In the genomic region with DNA sequence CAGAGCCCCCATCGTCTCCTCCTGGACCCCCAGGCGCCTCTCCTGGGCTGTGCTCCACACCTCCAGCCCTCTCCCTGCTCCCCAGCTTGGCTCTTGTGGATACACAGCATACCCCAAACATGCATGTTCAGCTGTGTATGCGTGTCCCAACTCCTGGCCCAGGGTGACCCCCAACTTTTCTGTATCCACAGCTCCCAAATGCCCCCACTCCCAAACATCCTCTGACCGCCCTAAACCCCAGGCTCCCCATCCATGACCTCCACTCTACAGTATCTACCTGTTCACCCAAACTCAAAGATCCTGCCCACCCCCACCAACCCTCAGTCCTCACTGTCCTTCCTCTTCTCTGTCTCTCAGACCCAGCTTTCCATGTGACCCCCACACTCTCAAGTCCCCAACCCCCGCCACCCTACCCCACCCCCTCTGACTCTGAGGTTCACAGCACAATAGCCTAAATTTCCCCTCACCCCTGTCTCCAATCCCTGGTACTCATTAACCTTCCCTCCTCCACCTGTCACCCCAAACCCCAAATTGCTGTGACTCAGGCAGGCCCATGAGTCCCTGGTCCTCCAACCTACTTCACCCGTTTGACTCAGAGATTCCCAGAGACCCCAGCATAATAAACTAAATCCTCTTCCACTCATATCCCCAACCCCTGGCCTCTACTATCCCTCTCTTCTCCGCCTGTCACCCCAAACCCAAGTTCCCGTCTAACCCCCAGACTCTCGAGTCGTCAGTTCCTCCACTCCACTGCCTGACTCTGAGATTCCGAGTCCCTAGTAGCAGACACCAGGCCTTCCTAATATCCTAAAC, we compare ENCODE assay signal across 9 cellular contexts. TPM values are rescaled to one million over a fixed set of nuclear protein-coding genes. Genes with fewer than 3 reads are reported as not detected.
DNase-seq lines count a peak whose midpoint lies in the region; ATAC-seq, FAIRE-seq and TF ChIP-seq lines count a peak whose summit lies in the region.
"Had no signal": no experiment of that assay in that cellular context is flagged by ENCODE, and none has a peak within 500 bp of the region (broad histone marks: within the 10 kb centered on the region; RNA-seq: fewer than 3 reads in every experiment).

No MANE protein-coding gene starts in this region.

- peak overlapping the region; percentile 94 for H3K27ac ChIP-seq in K562 (ENCODE audit: extremely low read depth, low read depth, low read length)
- H3K27ac ChIP-seq in lower lobe of right lung, result peak overlapping the region; percentile 99
- H3K27ac ChIP-seq in transverse colon, result peak overlapping the region; percentile 95 to 100 (median 100)

- H3K4me1 ChIP-seq in K562 (replicated peaks in 1 of 2; ENCODE audit: control insufficient read depth in 2 of 2, insufficient read depth in 2 of 2, low read length in 2 of 2) (peaks cover 36 to 66% of the 10 kb centered on the region in 2 experiments), lower lobe of right lung (peaks cover 50% of the 10 kb centered on the region), transverse colon (peaks cover 43 to 61% (median 50%) of the 10 kb centered on the region in 4 donors)

- H3K79me2 ChIP-seq in K562 (ENCODE audit: control insufficient read depth, insufficient read depth, low read length), result peaks cover 60% of the 10 kb centered on the region

- TF ChIP-seq CTCF in K562 (IDR thresholded peaks at IDR 0.05 in 2 of 3, conservative IDR thresholded peaks at IDR 0.05 in 1 of 3; ENCODE audit: insufficient read depth in 2 of 3, low read depth in 1 of 3, low read length in 3 of 3) (no peak), lower lobe of right lung (IDR thresholded peaks at IDR 0.05) (no peak), transverse colon (IDR thresholded peaks at IDR 0.05) (no peak)

- TF ChIP-seq POLR2A in K562 (conservative IDR thresholded peaks at IDR 0.05) (no peak), transverse colon (IDR thresholded peaks at IDR 0.05) (no peak)

- peak overlapping the region; percentile 92 to 98 for H3K9ac ChIP-seq in K562 (ENCODE audit: insufficient read depth in 1 of 2, low read depth in 2 of 2, low read length in 2 of 2)

- no peak overlapping the region for H2AFZ ChIP-seq in K562 (ENCODE audit: low read depth, low read length)

- peak; percentile 64 for DNase-seq in activated effector memory CD4-positive, alpha-beta T cell treated with anti-CD3 and anti-CD28 coated beads, Interleukin-2, amount 50 U/mL, for 16 hours
- DNase-seq in activated effector memory CD4-positive, alpha-beta T cell treated with Interleukin-2 at 50 U/mL for 16 hours, result no peak
- no peak for DNase-seq in K562 (ENCODE audit: extremely low read depth in 1 of 4, low spot score in 3 of 4)
- no peak for DNase-seq in lower lobe of right lung
- no peak for DNase-seq in transverse colon
- DNase-seq in stimulated activated CD4-positive, alpha-beta T cell treated with anti-CD3 and anti-CD28 coated beads, Interleukin-4, amount 100 ng/mL, for 1 hour, result no peak
- DNase-seq: NCI-H526 treated with DMSO at 0.1 percent for 48 hours had no signal

- FAIRE-seq in K562 (lab: Jason Lieb, UNC), result no peak

- H3K4me3 ChIP-seq in K562 (peak overlapping the region; percentile 92), lower lobe of right lung (peak overlapping the region; percentile 66), transverse colon (peak overlapping the region; percentile 67 to 91 (median 73))

- intact Hi-C loops in K562 (cut with micrococcal nuclease), result no loop called here
- intact Hi-C loops in lower lobe of right lung (cut with DNase I), result no loop called here
- intact Hi-C loops in transverse colon (cut with DNase I; ENCODE audit: low total_unique reads), result no loop called here

- H3K9me1 ChIP-seq in K562 (ENCODE audit: control insufficient read depth, insufficient read depth, low read length), result peaks cover 3% of the 10 kb centered on the region

- peak overlapping the region; percentile 83 for H3K4me2 ChIP-seq in K562 (ENCODE audit: insufficient read depth, low read length)

- no peak for TF ChIP-seq RAD21 in K562 (CRISPR knock-in tag; conservative IDR thresholded peaks at IDR 0.05 in 1 of 2, IDR thresholded peaks at IDR 0.05 in 1 of 2)

- H4K20me1 ChIP-seq in K562 (replicated peaks; ENCODE audit: control insufficient read depth, insufficient read depth, low read length), result no peaks in the 10 kb centered on the region

- CTCF ChIA-PET in K562 (lab: Yijun Ruan, JAX; ENCODE audit: low intra/inter-chr PET ratio), result no interaction called here

- BruUV-seq in K562 (replicated peaks; lab: Mats Ljungman, UMichigan), result no TSS peak

- WGBS in K562 (ENCODE audit: insufficient coverage, low coverage, missing lambda C conversion rate), result 20% methylated on average over 9 of the region's 11 CpGs
- 12 to 21% methylated on average over 8 to 11 of the region's 11 CpGs for WGBS in transverse colon (ENCODE audit: low coverage in 1 of 2), 2 donors

- in situ Hi-C loops in K562 (cut with MboI) (no loop called here), transverse colon (cut with MboI; ENCODE audit: low pct_ligation_motif_present in 1 of 4, low pct_unique_long_range_greater_than_20kb in 1 of 4, low sequenced_read_pairs in 3 of 4) (no loop called here)

- POLR2A ChIA-PET in K562 (lab: Yijun Ruan, JAX), result interaction anchor here (0.9 to 1.2 kb wide), 2 partner anchors 10 to 17 kb away, joined by 3 to 4 read pairs; no protein-coding TSS in a partner anchor

- H3K9me3 ChIP-seq in K562 (replicated peaks; ENCODE audit: control insufficient read depth, insufficient read depth, low read depth, low read length), result no peaks in the 10 kb centered on the region
- H3K9me3 ChIP-seq in lower lobe of right lung, result no peaks in the 10 kb centered on the region
- H3K9me3 ChIP-seq in transverse colon, result no peaks in the 10 kb centered on the region

- TF ChIP-seq EP300 in K562 (IDR thresholded peaks at IDR 0.05; ENCODE audit: low read length) (no peak), transverse colon (IDR thresholded peaks at IDR 0.05; ENCODE audit: low read depth) (no peak)

- H3K27me3 ChIP-seq in K562 (ENCODE audit: control insufficient read depth in 2 of 2, insufficient read depth in 2 of 2, low read length in 2 of 2) (no peaks in the 10 kb centered on the region), lower lobe of right lung (ENCODE audit: low read depth) (peaks cover 3% of the 10 kb centered on the region), transverse colon (no peaks in the 10 kb centered on the region)

- peaks cover 43% of the 10 kb centered on the region for H3K36me3 ChIP-seq in K562 (ENCODE audit: control insufficient read depth, insufficient read depth, low read length)
- peaks cover 33% of the 10 kb centered on the region for H3K36me3 ChIP-seq in lower lobe of right lung
- peaks cover 0 to 9% (median 4%) of the 10 kb centered on the region in 4 donors for H3K36me3 ChIP-seq in transverse colon

- ATAC-seq in K562 (no peak), lower lobe of right lung (no peak), esophagus mucosa (no peak), HG03135 (IDR thresholded peaks at IDR 0.05; ENCODE audit: unreplicated experiment) (no peak)

RNA-seq across cellular contexts. Expression of gene UBE2M, which starts 1.0 kb away (rescaled TPM):
- 47.2 and 87.3 TPM in 2 replicates for total RNA-seq in K562 (2011; cell fraction: chromatin; rRNA removed; ENCODE audit: low replicate concordance)
- 77.7 and 87.6 TPM in 2 replicates for total RNA-seq in K562 (2011; cell fraction: nucleolus; rRNA removed)
- total RNA-seq in K562 (2011; cell fraction: nucleoplasm; rRNA removed), result 51.2 and 56.4 TPM in 2 replicates
- total RNA-seq in K562 (2014; rRNA removed) (101 and 139 TPM in 2 replicates), K562 (2014; rRNA removed; fragmentation: Illumina TruSeq; extraction: Trizol) (79.2 and 81.1 TPM in 2 replicates), K562 (2015; rRNA removed; fragmentation: Illumina TruSeq; extraction: Trizol) (85.7 and 86.5 TPM in 2 replicates), K562 (2021) (127 and 131 TPM in 2 replicates), lower lobe of right lung (50.4 TPM), transverse colon (10 to 100 TPM; 24.2 to 56.9 (median 26.7) TPM), esophagus mucosa (52.8 TPM)
- polyA plus RNA-seq in K562 (2011; rRNA removed) (92.0 and 117 TPM in 2 replicates), K562 (2014; fragmentation: Illumina TruSeq; extraction: Trizol) (137 and 163 TPM in 2 replicates), K562 (2014; fragmentation: Nextera tagmentation; extraction: Ambion mirVana) (1 to 10 TPM in 1 of 2 experiments, under 1 TPM in 1; 0.92 to 1.5 TPM), K562 (2014; rRNA removed) (84.8 and 96.4 TPM in 2 replicates)
- 81.3 and 96.5 TPM in 2 replicates for polyA plus RNA-seq in K562 (2011; cell fraction: cytosol; rRNA removed)
- polyA plus RNA-seq in K562 (2011; cell fraction: nucleus; rRNA removed), result 119 and 126 TPM in 2 replicates
- 112 and 160 TPM in 2 replicates for polyA plus RNA-seq in K562 (2012)
- polyA minus RNA-seq in K562 (2011; rRNA and poly(A)+ RNA removed), result 69.1 and 92.2 TPM in 2 replicates
- 57.2 and 68.0 TPM in 2 replicates for polyA minus RNA-seq in K562 (2011; cell fraction: cytosol; rRNA and poly(A)+ RNA removed)
- 15.5 and 29.4 TPM in 2 replicates for polyA minus RNA-seq in K562 (2011; cell fraction: nucleus; rRNA and poly(A)+ RNA removed)

RNA-seq across cellular contexts. Expression of gene CHMP2A, which starts 2.6 kb away (rescaled TPM):
- total RNA-seq in K562 (2011; cell fraction: chromatin; rRNA removed; ENCODE audit: low replicate concordance), result 34.9 and 55.0 TPM in 2 replicates
- total RNA-seq in K562 (2011; cell fraction: nucleolus; rRNA removed), result 42.5 and 47.5 TPM in 2 replicates
- 36.2 and 43.3 TPM in 2 replicates for total RNA-seq in K562 (2011; cell fraction: nucleoplasm; rRNA removed)
- total RNA-seq in K562 (2014; rRNA removed) (127 and 142 TPM in 2 replicates), K562 (2014; rRNA removed; fragmentation: Illumina TruSeq; extraction: Trizol) (49.3 and 58.4 TPM in 2 replicates), K562 (2015; rRNA removed; fragmentation: Illumina TruSeq; extraction: Trizol) (86.9 and 87.2 TPM in 2 replicates), K562 (2021) (88.4 and 89.8 TPM in 2 replicates), lower lobe of right lung (104 TPM), transverse colon (100 to 1,000 TPM in 3 of 4 donors, 10 to 100 TPM in 1; 24.7 to 194 (median 141) TPM), esophagus mucosa (98.8 TPM)
- polyA plus RNA-seq in K562 (2011; rRNA removed) (81.7 and 86.7 TPM in 2 replicates), K562 (2014; fragmentation: Illumina TruSeq; extraction: Trizol) (110 and 112 TPM in 2 replicates), K562 (2014; fragmentation: Nextera tagmentation; extraction: Ambion mirVana) (10 to 100 TPM; 57.6 to 71.1 TPM), K562 (2014; rRNA removed) (154 and 159 TPM in 2 replicates)
- polyA plus RNA-seq in K562 (2011; cell fraction: cytosol; rRNA removed), result 111 and 116 TPM in 2 replicates
- polyA plus RNA-seq in K562 (2011; cell fraction: nucleus; rRNA removed), result 72.3 and 77.4 TPM in 2 replicates
- polyA plus RNA-seq in K562 (2012), result 122 and 150 TPM in 2 replicates
- polyA minus RNA-seq in K562 (2011; rRNA and poly(A)+ RNA removed), result 162 and 173 TPM in 2 replicates
- 59.5 and 70.2 TPM in 2 replicates for polyA minus RNA-seq in K562 (2011; cell fraction: cytosol; rRNA and poly(A)+ RNA removed)
- polyA minus RNA-seq in K562 (2011; cell fraction: nucleus; rRNA and poly(A)+ RNA removed), result 15.3 and 24.0 TPM in 2 replicates

RNA-seq across cellular contexts. Expression of gene TRIM28, which starts 13.6 kb away (rescaled TPM):
- total RNA-seq in K562 (2011; cell fraction: chromatin; rRNA removed; ENCODE audit: low replicate concordance), result 526 and 1,695 TPM in 2 replicates
- 1,048 and 1,300 TPM in 2 replicates for total RNA-seq in K562 (2011; cell fraction: nucleolus; rRNA removed)
- total RNA-seq in K562 (2011; cell fraction: nucleoplasm; rRNA removed), result 609 and 709 TPM in 2 replicates
- total RNA-seq in K562 (2014; rRNA removed), result 779 and 1,386 TPM in 2 replicates
- 358 and 467 TPM in 2 replicates for total RNA-seq in K562 (2014; rRNA removed; fragmentation: Illumina TruSeq; extraction: Trizol)
- 523 and 570 TPM in 2 replicates for total RNA-seq in K562 (2015; rRNA removed; fragmentation: Illumina TruSeq; extraction: Trizol)
- 752 and 797 TPM in 2 replicates for total RNA-seq in K562 (2021)
- polyA plus RNA-seq in K562 (2011; rRNA removed), result 434 and 1,024 TPM in 2 replicates
- 553 and 1,059 TPM in 2 replicates for polyA plus RNA-seq in K562 (2011; cell fraction: cytosol; rRNA removed)
- 1,513 and 2,015 TPM in 2 replicates for polyA plus RNA-seq in K562 (2011; cell fraction: nucleus; rRNA removed)
- polyA plus RNA-seq in K562 (2012), result 1,261 and 1,407 TPM in 2 replicates
- polyA plus RNA-seq in K562 (2014; fragmentation: Illumina TruSeq; extraction: Trizol), result 640 and 764 TPM in 2 replicates
- polyA plus RNA-seq in K562 (2014; fragmentation: Nextera tagmentation; extraction: Ambion mirVana), result 10 to 100 TPM; 12.1 to 29.3 TPM
- 490 and 541 TPM in 2 replicates for polyA plus RNA-seq in K562 (2014; rRNA removed)
- 826 and 1,247 TPM in 2 replicates for polyA minus RNA-seq in K562 (2011; rRNA and poly(A)+ RNA removed)
- polyA minus RNA-seq in K562 (2011; cell fraction: cytosol; rRNA and poly(A)+ RNA removed), result 1,076 and 1,289 TPM in 2 replicates
- polyA minus RNA-seq in K562 (2011; cell fraction: nucleus; rRNA and poly(A)+ RNA removed), result 406 and 505 TPM in 2 replicates
- total RNA-seq in lower lobe of right lung, result 233 TPM
- 100 to 1,000 TPM; 180 to 694 (median 297) TPM for total RNA-seq in transverse colon
- 204 TPM for total RNA-seq in esophagus mucosa

RNA-seq across cellular contexts. Expression of gene MZF1, which starts 15.7 kb away (rescaled TPM):
- total RNA-seq in K562 (2011; cell fraction: chromatin; rRNA removed; ENCODE audit: low replicate concordance), result 118 and 203 TPM in 2 replicates
- total RNA-seq in K562 (2011; cell fraction: nucleolus; rRNA removed), result 122 and 125 TPM in 2 replicates
- 136 and 199 TPM in 2 replicates for total RNA-seq in K562 (2011; cell fraction: nucleoplasm; rRNA removed)
- 11.5 and 13.3 TPM in 2 replicates for total RNA-seq in K562 (2014; rRNA removed)
- 5.7 and 6.5 TPM in 2 replicates for total RNA-seq in K562 (2014; rRNA removed; fragmentation: Illumina TruSeq; extraction: Trizol)
- total RNA-seq in K562 (2015; rRNA removed; fragmentation: Illumina TruSeq; extraction: Trizol), result 7.2 and 8.3 TPM in 2 replicates
- 18.8 and 19.8 TPM in 2 replicates for total RNA-seq in K562 (2021)
- 17.0 and 25.4 TPM in 2 replicates for polyA plus RNA-seq in K562 (2011; rRNA removed)
- 15.8 and 20.8 TPM in 2 replicates for polyA plus RNA-seq in K562 (2011; cell fraction: cytosol; rRNA removed)
- 140 and 224 TPM in 2 replicates for polyA plus RNA-seq in K562 (2011; cell fraction: nucleus; rRNA removed)
- polyA plus RNA-seq in K562 (2012), result 14.1 and 31.8 TPM in 2 replicates
- 13.4 and 15.1 TPM in 2 replicates for polyA plus RNA-seq in K562 (2014; fragmentation: Illumina TruSeq; extraction: Trizol)
- 1 to 10 TPM in 1 of 2 experiments, under 1 TPM in 1; 0.31 to 1.6 TPM for polyA plus RNA-seq in K562 (2014; fragmentation: Nextera tagmentation; extraction: Ambion mirVana)
- 28.2 and 29.3 TPM in 2 replicates for polyA plus RNA-seq in K562 (2014; rRNA removed)
- polyA minus RNA-seq in K562 (2011; rRNA and poly(A)+ RNA removed), result 7.8 and 8.5 TPM in 2 replicates
- 5.7 and 10.1 TPM in 2 replicates for polyA minus RNA-seq in K562 (2011; cell fraction: cytosol; rRNA and poly(A)+ RNA removed)
- polyA minus RNA-seq in K562 (2011; cell fraction: nucleus; rRNA and poly(A)+ RNA removed), result 27.2 and 29.3 TPM in 2 replicates
- total RNA-seq in lower lobe of right lung, result 50.7 TPM
- 100 to 1,000 TPM in 1 of 4 donors, 10 to 100 TPM in 3; 45.5 to 113 (median 67.1) TPM for total RNA-seq in transverse colon
- 9.4 TPM for total RNA-seq in esophagus mucosa

RNA-seq across cellular contexts. Expression of gene ZBTB45, which starts 37.8 kb away (rescaled TPM):
- total RNA-seq in K562 (2011; cell fraction: chromatin; rRNA removed; ENCODE audit: low replicate concordance), result 5.0 and 18.1 TPM in 2 replicates
- 20.8 and 21.2 TPM in 2 replicates for total RNA-seq in K562 (2011; cell fraction: nucleolus; rRNA removed)
- total RNA-seq in K562 (2011; cell fraction: nucleoplasm; rRNA removed), result 9.8 and 10.9 TPM in 2 replicates
- 7.2 and 7.8 TPM in 2 replicates for total RNA-seq in K562 (2014; rRNA removed)
- 0.32 and 0.58 TPM in 2 replicates for total RNA-seq in K562 (2014; rRNA removed; fragmentation: Illumina TruSeq; extraction: Trizol)
- 2.2 and 2.7 TPM in 2 replicates for total RNA-seq in K562 (2015; rRNA removed; fragmentation: Illumina TruSeq; extraction: Trizol)
- 14.0 and 16.1 TPM in 2 replicates for total RNA-seq in K562 (2021)
- 1.4 and 4.0 TPM in 2 replicates for polyA plus RNA-seq in K562 (2011; rRNA removed)
- 3.6 and 10.4 TPM in 2 replicates for polyA plus RNA-seq in K562 (2011; cell fraction: cytosol; rRNA removed)
- polyA plus RNA-seq in K562 (2011; cell fraction: nucleus; rRNA removed), result 7.2 and 14.2 TPM in 2 replicates
- 11.7 TPM in 2 replicates for polyA plus RNA-seq in K562 (2012)
- polyA plus RNA-seq in K562 (2014; fragmentation: Illumina TruSeq; extraction: Trizol), result 1.8 and 4.7 TPM in 2 replicates
- polyA plus RNA-seq in K562 (2014; fragmentation: Nextera tagmentation; extraction: Ambion mirVana), result under 1 TPM; 0.08 to 0.13 TPM
- polyA plus RNA-seq in K562 (2014; rRNA removed), result 5.8 and 6.8 TPM in 2 replicates
- 1.9 and 2.0 TPM in 2 replicates for polyA minus RNA-seq in K562 (2011; rRNA and poly(A)+ RNA removed)
- polyA minus RNA-seq in K562 (2011; cell fraction: cytosol; rRNA and poly(A)+ RNA removed), result 5.1 and 6.6 TPM in 2 replicates
- 10.7 and 11.2 TPM in 2 replicates for polyA minus RNA-seq in K562 (2011; cell fraction: nucleus; rRNA and poly(A)+ RNA removed)
- total RNA-seq in lower lobe of right lung, result 14.1 TPM
- 10 to 100 TPM; 12.8 to 24.7 (median 18.1) TPM for total RNA-seq in transverse colon
- total RNA-seq in esophagus mucosa, result 8.0 TPM
